8 cellular contexts compared by ENCODE assay signal in the genomic region with DNA sequence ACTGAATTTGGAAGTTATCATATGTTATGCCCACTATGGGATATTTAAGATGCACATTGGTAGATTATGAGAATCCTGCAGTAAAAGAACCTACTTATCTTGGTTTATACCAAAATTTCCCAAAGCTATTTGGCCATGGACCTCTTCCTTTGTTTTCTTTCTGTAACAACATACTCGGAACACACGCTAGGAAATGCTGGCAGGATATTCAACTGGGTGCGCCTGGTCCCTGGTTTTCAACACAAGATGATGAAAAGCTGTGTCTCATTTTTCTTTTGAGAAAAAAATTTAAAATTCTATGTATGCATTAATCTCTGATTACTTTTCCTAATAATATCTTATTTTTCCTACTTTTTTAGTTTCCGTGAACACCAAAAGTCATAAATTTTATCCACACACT.
"Had no signal": no experiment of that assay in that cellular context is flagged by ENCODE, and none has a peak within 500 bp of the region (broad histone marks: within the 10 kb centered on the region; RNA-seq: fewer than 3 reads in every experiment).

No MANE protein-coding gene starts in this region.

- H2AFZ ChIP-seq: GM23248 had no signal

- H3K4me3 ChIP-seq: GM23248, HAP-1 had no signal

- H3K9ac ChIP-seq: GM23248 had no signal

- DNase-seq: GM23248, GOT3, H7, HFFc6 had no signal

- H3K4me1 ChIP-seq: HAP-1 had no signal

- H3K36me3 ChIP-seq: HAP-1 had no signal

- H3K27ac ChIP-seq: GM23248, HL-60 had no signal

- H3K9me3 ChIP-seq: HAP-1 had no signal

- ATAC-seq: HCT116, HepG2 had no signal
